17 cellular contexts compared by ENCODE assay signal in genomic region chr10:102927311-102928010, GRCh38. TPM values are rescaled to one million over a fixed set of nuclear protein-coding genes. Genes with fewer than 3 reads are reported as not detected.
DNase-seq lines count a peak whose midpoint lies in the region; ATAC-seq and TF ChIP-seq lines count a peak whose summit lies in the region.
"Had no signal": no experiment of that assay in that cellular context is flagged by ENCODE, and none has a peak within 500 bp of the region (broad histone marks: within the 10 kb centered on the region; RNA-seq: fewer than 3 reads in every experiment).

No MANE protein-coding gene starts in this region.

- peak; percentile 39 for DNase-seq in GF-D8 (lab: John Stamatoyannopoulos, UW)
- peak; percentile 88 for DNase-seq in NOMO-1 treated with DMSO at 0.1 percent for 48 hours (lab: John Stamatoyannopoulos, UW; ENCODE audit: unreplicated experiment)
- DNase-seq in activated B cell treated with CpG ODN at 0.5 μM for 24 hours = no peak
- DNase-seq in natural killer cell = no peak
- no peak for DNase-seq in iPS-NIHi11 (ENCODE audit: low spot score)
- no peak for DNase-seq in NCI-H1694 (lab: John Stamatoyannopoulos, UW)
- DNase-seq in anterior cingulate cortex (lab: John Stamatoyannopoulos, UW) = no peak
- DNase-seq: activated CD4-positive, CD25-positive, alpha-beta regulatory T cell treated with anti-CD3 and anti-CD28 coated beads, Interleukin-2, amount 50 U/mL, for 72 hours; activated T-cell treated with anti-CD3 and anti-CD28 coated beads, Interleukin-2, amount 50 U/mL, for 48 hours; cerebellar nuclear complex; DND-41; gastrocnemius medialis; mammary epithelial cell; sigmoid colon; SW 1271; upper lobe of left lung had no signal

- H3K4me3 Mint-ChIP-seq in activated B cell treated with CpG ODN at 0.5 μM for 24 hours (no peak overlapping the region), natural killer cell (peak overlapping the region; percentile 50)

- POLR2A ChIA-PET in activated B cell treated with CpG ODN at 0.5 μM for 24 hours (lab: Charles Lee) = no interaction called here

- H3K27me3 Mint-ChIP-seq in activated B cell treated with CpG ODN at 0.5 μM for 24 hours (no peaks in the 10 kb centered on the region), natural killer cell (ENCODE audit: low read depth in 2 of 2) (no peaks in the 10 kb centered on the region)

- intact Hi-C loops in activated B cell treated with CpG ODN at 0.5 μM for 24 hours (cut with micrococcal nuclease) (no loop called here), natural killer cell (cut with micrococcal nuclease) (no loop called here)

- CTCF ChIA-PET in activated B cell treated with CpG ODN at 0.5 μM for 24 hours (lab: Charles Lee) = no interaction called here

- no peak for TF ChIP-seq CTCF in activated B cell treated with CpG ODN at 0.5 μM for 24 hours (IDR thresholded peaks at IDR 0.05)
- no peak for TF ChIP-seq CTCF in natural killer cell (IDR thresholded peaks at IDR 0.05)

- ATAC-seq in activated B cell treated with CpG ODN at 0.5 μM for 24 hours (ENCODE audit: low read depth) (peak; percentile 18), natural killer cell (peak; percentile 88 to 96 (median 93))
- ATAC-seq: gastrocnemius medialis had no signal

- H3K36me3 Mint-ChIP-seq in activated B cell treated with CpG ODN at 0.5 μM for 24 hours (ENCODE audit: low read depth) = peaks cover 5% of the 10 kb centered on the region
- H3K36me3 Mint-ChIP-seq in natural killer cell = no peaks in the 10 kb centered on the region

- H3K27ac Mint-ChIP-seq in activated B cell treated with CpG ODN at 0.5 μM for 24 hours = no peak overlapping the region
- peak overlapping the region; percentile 46 to 67 for H3K27ac Mint-ChIP-seq in natural killer cell

- H3K4me1 Mint-ChIP-seq in activated B cell treated with CpG ODN at 0.5 μM for 24 hours (peaks cover 17% of the 10 kb centered on the region), natural killer cell (peaks cover 15 to 19% of the 10 kb centered on the region in 2 donors)

- H3K9me3 Mint-ChIP-seq in activated B cell treated with CpG ODN at 0.5 μM for 24 hours (no peaks in the 10 kb centered on the region), natural killer cell (no peaks in the 10 kb centered on the region)

RNA-seq across cellular contexts. Expression of gene CNNM2, which starts 9.4 kb away (rescaled TPM):
- total RNA-seq in activated B cell treated with CpG ODN at 0.5 μM for 24 hours = 5.5 and 7.3 TPM in 2 replicates
- total RNA-seq in natural killer cell = 10 to 100 TPM in 2 of 3 donors, 1 to 10 TPM in 1; 8.6 to 18.0 (median 16.7) TPM

RNA-seq across cellular contexts. Expression of gene AS3MT, which starts 58.2 kb away (rescaled TPM):
- 0.31 and 0.46 TPM in 2 replicates for total RNA-seq in activated B cell treated with CpG ODN at 0.5 μM for 24 hours
- under 1 TPM in 2 of 3 donors, not detected in 1; 0.48 to 0.75 TPM for total RNA-seq in natural killer cell
- total RNA-seq: endothelial cell of umbilical vein had no signal

Comparison
In these comparisons a context has a peak if more than half of its experiments do, and no peak if none do; other contexts are left out.
1. DNase-seq: peak in GF-D8 (single experiment) and NOMO-1 treated with DMSO at 0.1 percent for 48 hours (single experiment); none in activated B cell treated with CpG ODN at 0.5 μM for 24 hours (single experiment), natural killer cell (single experiment), iPS-NIHi11 (single experiment), NCI-H1694 (single experiment) and anterior cingulate cortex (0 of 58).